18 cellular contexts compared by ENCODE assay signal in the genomic region with DNA sequence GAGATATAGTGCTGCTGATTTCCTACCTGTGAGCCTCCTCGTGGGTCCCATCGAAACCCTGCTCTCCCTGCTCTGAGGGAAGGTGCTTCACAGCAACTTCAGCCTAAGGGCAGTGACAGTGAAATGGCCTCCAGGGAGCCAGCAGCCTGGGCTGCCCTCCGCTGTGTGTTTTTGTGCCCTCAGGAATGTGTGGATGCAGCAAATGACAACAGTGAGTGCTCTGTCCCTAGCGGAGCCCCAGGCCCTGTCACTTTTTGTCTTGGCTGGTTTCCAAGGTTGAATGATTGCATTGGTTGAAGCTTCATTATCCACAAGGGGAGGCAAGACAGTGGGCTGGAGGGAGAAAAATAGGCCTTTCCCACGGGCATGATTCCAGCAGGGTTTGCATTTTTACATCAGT. TPM values are rescaled to one million over a fixed set of nuclear protein-coding genes. Genes with fewer than 3 reads are reported as not detected.
DNase-seq lines count a peak whose midpoint lies in the region; ATAC-seq, FAIRE-seq and TF ChIP-seq lines count a peak whose summit lies in the region.
"Had no signal": no experiment of that assay in that cellular context is flagged by ENCODE, and none has a peak within 500 bp of the region (broad histone marks: within the 10 kb centered on the region; RNA-seq: fewer than 3 reads in every experiment).

No MANE protein-coding gene starts in this region.

- H3K9me3 Mint-ChIP-seq in neural progenitor cell = peaks cover 11% of the 10 kb centered on the region

- peak; percentile 66 for FAIRE-seq in bronchial epithelial cell (lab: Jason Lieb, UNC)
- FAIRE-seq in D721Med (lab: Jason Lieb, UNC) = no peak

- H3K27me3 Mint-ChIP-seq in neural progenitor cell (ENCODE audit: insufficient read depth, low read depth) = peaks cover 3% of the 10 kb centered on the region

- H3K27ac Mint-ChIP-seq in neural progenitor cell = no peak overlapping the region

- H3K4me2 ChIP-seq in neural progenitor cell = peak overlapping the region; percentile 29
- no peak overlapping the region for H3K4me2 ChIP-seq in GM23248 (ENCODE audit: unreplicated experiment)

- H3K4me1 ChIP-seq in neural progenitor cell (peaks cover 14% of the 10 kb centered on the region), GM23248 (ENCODE audit: insufficient read depth) (peaks cover 12% of the 10 kb centered on the region)

- no peak for ATAC-seq in HG02678 (IDR thresholded peaks at IDR 0.05; ENCODE audit: unreplicated experiment)
- no peak for ATAC-seq in GM18873 (IDR thresholded peaks at IDR 0.05; ENCODE audit: low FRiP score, unreplicated experiment)

- H3K9ac ChIP-seq in neural progenitor cell (no peak overlapping the region), GM23248 (no peak overlapping the region)

- H3K36me3 ChIP-seq in bronchial epithelial cell (ENCODE audit: control insufficient read depth, insufficient read depth, low read length) (no peaks in the 10 kb centered on the region), neural progenitor cell (no peaks in the 10 kb centered on the region), GM23248 (ENCODE audit: low read depth) (no peaks in the 10 kb centered on the region)
- H3K36me3 ChIP-seq: ascending aorta, heart left ventricle had no signal

- in situ Hi-C loops in GM23248 (cut with MboI) = no loop called here

- H3K36me3 Mint-ChIP-seq in neural progenitor cell = peaks cover 26% of the 10 kb centered on the region

- WGBS in GM23248 (ENCODE audit: low coverage in 1 of 2, low lambda C conversion rate in 2 of 2, missing lambda C conversion rate in 2 of 2), 2 experiments = 89 to 91% methylated on average over 5 of the region's 5 CpGs

- H3K27me3 ChIP-seq in bronchial epithelial cell (ENCODE audit: control insufficient read depth, insufficient read depth, low read length) (no peaks in the 10 kb centered on the region), neural progenitor cell (no peaks in the 10 kb centered on the region), GM23248 (replicated peaks; ENCODE audit: insufficient read depth) (no peaks in the 10 kb centered on the region)
- H3K27me3 ChIP-seq: ascending aorta, heart left ventricle had no signal

- TF ChIP-seq CTCF in bronchial epithelial cell (IDR thresholded peaks at IDR 0.05; ENCODE audit: insufficient read depth, low read length, severe bottlenecking) (no peak), neural progenitor cell (IDR thresholded peaks at IDR 0.05) (peak; percentile 8), D721Med (IDR thresholded peaks at IDR 0.05; ENCODE audit: insufficient read depth, missing control alignments) (no peak)

- H4K20me1 ChIP-seq in neural progenitor cell (ENCODE audit: low read depth) (peaks cover 20% of the 10 kb centered on the region), GM23248 (ENCODE audit: insufficient read depth) (no peaks in the 10 kb centered on the region)

- H2AFZ ChIP-seq in neural progenitor cell (replicated peaks) = no peak overlapping the region
- no peak overlapping the region for H2AFZ ChIP-seq in GM23248

- no peak overlapping the region for H3K4me3 ChIP-seq in bronchial epithelial cell (ENCODE audit: low read depth, low read length)
- no peak overlapping the region for H3K4me3 ChIP-seq in neural progenitor cell
- H3K4me3 ChIP-seq in GM23248 = no peak overlapping the region
- H3K4me3 ChIP-seq: ascending aorta, coronary artery, heart left ventricle had no signal

- peaks cover 8% of the 10 kb centered on the region for H3F3A ChIP-seq in neural progenitor cell (ENCODE audit: low read depth)
- H3F3A ChIP-seq in GM23248 (ENCODE audit: insufficient read depth) = 0 out of 2 replicates have a peak, but pooled peaks cover 4% of the 10 kb centered on the region

- H3K79me2 ChIP-seq in neural progenitor cell (ENCODE audit: low read depth) = peaks cover 3% of the 10 kb centered on the region
- no peaks in the 10 kb centered on the region for H3K79me2 ChIP-seq in GM23248 (ENCODE audit: insufficient read depth)

- no peaks in the 10 kb centered on the region for H3K9me3 ChIP-seq in neural progenitor cell (ENCODE audit: low read depth)
- H3K9me3 ChIP-seq in GM23248 (ENCODE audit: low read depth) = no peaks in the 10 kb centered on the region
- H3K9me3 ChIP-seq: ascending aorta, heart left ventricle had no signal

- peaks cover 22% of the 10 kb centered on the region for H3K4me1 Mint-ChIP-seq in neural progenitor cell

- H3K4me3 Mint-ChIP-seq in neural progenitor cell = no peak overlapping the region

- no peaks in the 10 kb centered on the region for H3K9me2 ChIP-seq in GM23248 (ENCODE audit: insufficient read depth)

- DNase-seq in COR-L47 (lab: John Stamatoyannopoulos, UW) (peak; percentile 12), M059J (ENCODE audit: low read depth) (peak; percentile 2), bronchial epithelial cell (ENCODE audit: low read depth) (no peak), neural progenitor cell (ENCODE audit: low spot score) (peak; percentile 59), D721Med (ENCODE audit: insufficient read length, low spot score) (no peak), GM23248 (no peak)
- DNase-seq: activated CD4-positive, CD25-positive, alpha-beta regulatory T cell treated with anti-CD3 and anti-CD28 coated beads, Interleukin-2, amount 50 U/mL, for 72 hours; activated gamma-delta T cell treated with Interleukin-2 at 50 U/mL for 16 hours; heart left ventricle; Kasumi-1; NCI-H2029; stimulated activated naive CD4-positive, alpha-beta T cell treated with Interleukin-2 at 50 U/mL for 16 hours had no signal

- H3K27ac ChIP-seq in neural progenitor cell = no peak overlapping the region
- no peak overlapping the region for H3K27ac ChIP-seq in GM23248

RNA-seq across cellular contexts. Expression of a gene that starts 42.8 kb away (rescaled TPM):
- 2.2 and 3.7 TPM in 2 replicates for total RNA-seq in M059J (2014; rRNA removed; shearing (Covaris generic))
- 0.26 and 0.79 TPM in 2 replicates for total RNA-seq in bronchial epithelial cell
- 36.7 and 51.7 TPM in 2 replicates for total RNA-seq in neural progenitor cell (ENCODE audit: low replicate concordance)
- total RNA-seq in GM23248 (2014; rRNA removed; shearing (Covaris generic)) = 4.9 and 5.6 TPM in 2 replicates
- polyA plus RNA-seq in GM23248 (2016; fragmentation: Nextera tagmentation; extraction: Ambion mirVana) = 3.0 TPM in 2 replicates

RNA-seq across cellular contexts. Expression of a gene that starts 44.9 kb away (rescaled TPM):
- 0.25 TPM in 1 of 2 replicates, not detected in the other for total RNA-seq in M059J (2014; rRNA removed; shearing (Covaris generic))
- 0.26 TPM in 1 of 2 replicates, not detected in the other for total RNA-seq in bronchial epithelial cell
- 1.6 and 3.7 TPM in 2 replicates for total RNA-seq in neural progenitor cell (ENCODE audit: low replicate concordance)
- total RNA-seq in GM23248 (2014; rRNA removed; shearing (Covaris generic)) = 0.13 and 0.76 TPM in 2 replicates
- polyA plus RNA-seq in GM23248 (2016; fragmentation: Nextera tagmentation; extraction: Ambion mirVana) = 0.13 and 0.27 TPM in 2 replicates
- total RNA-seq: mononuclear cell; T-helper 2 cell treated with Interferon-gamma antibody and Interleukin-4, amounts not matched to agents 100 ng/mL and 5 ng/mL, for 36 hours had no signal

Comparison
In these comparisons a context has a peak if more than half of its experiments do, and no peak if none do; other contexts are left out.
1. DNase-seq: peak in COR-L47 (single experiment), M059J (single experiment) and neural progenitor cell (single experiment); none in bronchial epithelial cell (single experiment), D721Med (single experiment) and GM23248 (single experiment).